Comparison of ENCODE assay signal across 31 cellular contexts in genomic region chr4:180798016-180798574, GRCh38.
DNase-seq lines count a peak whose midpoint lies in the region; ATAC-seq, FAIRE-seq and TF ChIP-seq lines count a peak whose summit lies in the region.
"Had no signal": no experiment of that assay in that cellular context is flagged by ENCODE, and none has a peak within 500 bp of the region (broad histone marks: within the 10 kb centered on the region; RNA-seq: fewer than 3 reads in every experiment).

No MANE protein-coding gene starts in this region.

- no peak for TF ChIP-seq RAD21 in H1 (IDR thresholded peaks at IDR 0.05 in 1 of 2, conservative IDR thresholded peaks at IDR 0.05 in 1 of 2; ENCODE audit: low read depth in 2 of 2, low read length in 2 of 2)

- H3K4me2 ChIP-seq in H9 (ENCODE audit: insufficient read depth, insufficient read length, low read length) (no peak overlapping the region), H1 (ENCODE audit: insufficient read depth in 1 of 2, low read depth in 2 of 2, low read length in 2 of 2) (0 out of 4 replicates have a peak overlapping the region, but pooled peaks of 1 of the 2 experiments have one; percentile 14), neuronal stem cell (ENCODE audit: insufficient read depth, low read length, poor library complexity, severe bottlenecking) (no peak overlapping the region)

- DNase-seq in H9, result peak; percentile 33
- peak; percentile 12 for DNase-seq in NCI-H69 (lab: John Stamatoyannopoulos, UW)
- DNase-seq in H1 (ENCODE audit: low read depth in 1 of 2, low spot score in 2 of 2), result no peak
- DNase-seq in neuronal stem cell (ENCODE audit: low spot score), result no peak
- no peak for DNase-seq in esophagus muscularis mucosa (ENCODE audit: extremely low spot score)
- no peak for DNase-seq in activated T-cell treated with anti-CD3 and anti-CD28 coated beads, Interleukin-2, amount 50 U/mL, for 4 hours
- no peak for DNase-seq in OCI-M1 (lab: John Stamatoyannopoulos, UW)
- DNase-seq: C1 segment of cervical spinal cord; Caco-2; CD4-positive, alpha-beta memory T cell; DMS 273 treated with DMSO at 0.1 percent for 48 hours; DMS79; EL; GDM1; HFFc6; KBM-7; NCI-H1048; NCI-H1694; NCI-H2029 treated with DMSO at 0.1 percent for 48 hours; NCI-H2171; NCI-H345; NCI-H510A treated with DMSO at 0.1 percent for 48 hours; NCI-H748 treated with DMSO at 0.1 percent for 48 hours; NK-92 treated with Interleukin-12 subunit alpha and Interleukin-12 subunit beta, amount 100 ng/mL, for 24 hours; Right ventricle myocardium superior; RPMI8226; T-helper 1 cell had no signal

- H2AK5ac ChIP-seq in H9 (ENCODE audit: insufficient read length, low read length) (no peak overlapping the region), H1 (ENCODE audit: low read depth, low read length) (no peak overlapping the region), neuronal stem cell (ENCODE audit: low read depth, low read length) (no peak overlapping the region)

- TF ChIP-seq EP300 in H1 (IDR thresholded peaks at IDR 0.05; ENCODE audit: borderline replicate concordance in 1 of 2, low read depth in 2 of 2, low read length in 2 of 2), result no peak
- no peak for TF ChIP-seq EP300 in esophagus muscularis mucosa (IDR thresholded peaks at IDR 0.05)

- H3K36me3 Mint-ChIP-seq in H9 (ENCODE audit: insufficient read depth in 1 of 3, low read depth in 3 of 3), result peaks cover 0 to 2% (median 0%) of the 10 kb centered on the region in 3 experiments; a peak in 2 of 7 replicates
- no peaks in the 10 kb centered on the region for H3K36me3 Mint-ChIP-seq in activated T-cell treated with anti-CD3 and anti-CD28 coated beads, Interleukin-2, amount 50 U/mL, for 4 hours (ENCODE audit: insufficient read depth)
- H3K36me3 Mint-ChIP-seq: CD4-positive, alpha-beta memory T cell had no signal

- no peak for TF ChIP-seq POLR2A in H1 (IDR thresholded peaks at IDR 0.05; ENCODE audit: control extremely low read depth in 1 of 2, low read depth in 2 of 2, low read length in 2 of 2)
- no peak for TF ChIP-seq POLR2A in esophagus muscularis mucosa (IDR thresholded peaks at IDR 0.05; ENCODE audit: low read depth)

- H2BK20ac ChIP-seq in H9 (ENCODE audit: low read depth, low read length, poor library complexity, severe bottlenecking) (no peak overlapping the region), H1 (ENCODE audit: low read length) (no peak overlapping the region)

- no peaks in the 10 kb centered on the region for H3K9me3 Mint-ChIP-seq in H9
- H3K9me3 Mint-ChIP-seq in activated T-cell treated with anti-CD3 and anti-CD28 coated beads, Interleukin-2, amount 50 U/mL, for 4 hours, result peaks cover 3% of the 10 kb centered on the region

- no peak overlapping the region for H2BK12ac ChIP-seq in H9 (ENCODE audit: insufficient read length, low read depth, low read length)
- H2BK12ac ChIP-seq in H1 (ENCODE audit: low read depth, low read length), result no peak overlapping the region
- H2BK12ac ChIP-seq in neuronal stem cell (ENCODE audit: low read length), result no peak overlapping the region

- no peak overlapping the region for H3T11ph ChIP-seq in H9 (ENCODE audit: low read length)

- H3K4me1 ChIP-seq in H9 (ENCODE audit: insufficient read depth, low read length), result peaks cover 11% of the 10 kb centered on the region; the same call in 1 of the 2 replicates
- H3K4me1 ChIP-seq in H1 (replicated peaks in 1 of 4; ENCODE audit: control insufficient read depth in 3 of 4, insufficient read depth in 4 of 4, low read length in 3 of 4), result peaks cover 0 to 12% (median 4%) of the 10 kb centered on the region in 4 experiments; a peak in 4 of 7 replicates
- peaks cover under 1 to 2% of the 10 kb centered on the region in 2 donors for H3K4me1 ChIP-seq in neuronal stem cell (ENCODE audit: control insufficient read depth in 2 of 2, insufficient read depth in 1 of 2, low read depth in 1 of 2, low read length in 2 of 2)
- H3K4me1 ChIP-seq in esophagus muscularis mucosa, result no peaks in the 10 kb centered on the region
- H3K4me1 ChIP-seq: Caco-2, SJSA1 had no signal

- no peak overlapping the region for H2AFZ ChIP-seq in H9 (ENCODE audit: low read length)
- peak overlapping the region; percentile 9; the same call in 1 of the 2 replicates for H2AFZ ChIP-seq in H1 (ENCODE audit: low read length)
- peak overlapping the region; percentile 9 for H2AFZ ChIP-seq in neuronal stem cell (ENCODE audit: low read length)

- H4K91ac ChIP-seq in H9 (ENCODE audit: insufficient read length, low read depth, low read length) (no peak overlapping the region), H1 (replicated peaks; ENCODE audit: insufficient read length, low read length) (no peak overlapping the region), neuronal stem cell (ENCODE audit: low read depth, low read length, poor library complexity) (no peak overlapping the region)

- no peak overlapping the region for H2BK5ac ChIP-seq in H9 (ENCODE audit: insufficient read length, low read length)
- no peak overlapping the region for H2BK5ac ChIP-seq in H1 (ENCODE audit: low read depth, low read length)
- H2BK5ac ChIP-seq in neuronal stem cell (ENCODE audit: low read length), result no peak overlapping the region

- no peak overlapping the region for H2BK15ac ChIP-seq in H9 (ENCODE audit: low read depth, low read length)
- H2BK15ac ChIP-seq in H1 (ENCODE audit: low read length), result no peak overlapping the region
- no peak overlapping the region for H2BK15ac ChIP-seq in neuronal stem cell (ENCODE audit: low read length)

- no peaks in the 10 kb centered on the region for H3K9me3 ChIP-seq in H9 (ENCODE audit: control insufficient read depth, low read depth, low read length)
- no peaks in the 10 kb centered on the region for H3K9me3 ChIP-seq in H1 (ENCODE audit: insufficient read depth in 2 of 2, low read depth in 1 of 2, low read length in 1 of 2)
- H3K9me3 ChIP-seq in neuronal stem cell (replicated peaks in 1 of 2; ENCODE audit: control insufficient read depth in 2 of 2, insufficient read depth in 1 of 2, low read depth in 1 of 2, low read length in 2 of 2), result no peaks in the 10 kb centered on the region
- no peaks in the 10 kb centered on the region for H3K9me3 ChIP-seq in esophagus muscularis mucosa
- H3K9me3 ChIP-seq: Caco-2, HAP-1, SJSA1 had no signal

- H3K27ac Mint-ChIP-seq in H9, result peak overlapping the region in 1 of 3 experiments; percentile 8; a peak in 3 of 7 replicates
- H3K27ac Mint-ChIP-seq: CD4-positive, alpha-beta memory T cell; HFFc6 had no signal

- H3K79me2 ChIP-seq in H9 (ENCODE audit: insufficient read depth, low read length) (no peaks in the 10 kb centered on the region), H1 (ENCODE audit: control insufficient read depth in 1 of 2, insufficient read depth in 2 of 2, low read length in 2 of 2) (no peaks in the 10 kb centered on the region)

- CTCF ChIA-PET in H1 (lab: Charles Lee; ENCODE audit: partially characterized antibody), result interaction anchor here (0.5 to 1.6 kb wide), 9 partner anchors 11 to 34 kb away, joined by 3 to 5 read pairs (median 3); no protein-coding TSS in a partner anchor

- H3K14ac ChIP-seq in H9 (ENCODE audit: insufficient read depth, low read length) (no peak overlapping the region), H1 (ENCODE audit: insufficient read length) (no peak overlapping the region), neuronal stem cell (ENCODE audit: low read length) (no peak overlapping the region)

- H3K4me3 ChIP-seq in H1 (ENCODE audit: extremely low read depth in 1 of 4, insufficient read depth in 2 of 4, low read depth in 3 of 4, low read length in 4 of 4), result no peak overlapping the region
- no peak overlapping the region for H3K4me3 ChIP-seq in neuronal stem cell (ENCODE audit: low read length in 2 of 2)
- H3K4me3 ChIP-seq in esophagus muscularis mucosa, result no peak overlapping the region
- H3K4me3 ChIP-seq: GM12878, HAP-1, SJSA1 had no signal

- H3K79me1 ChIP-seq in H9 (ENCODE audit: insufficient read depth, low read depth, low read length, poor library complexity, severe bottlenecking) (no peaks in the 10 kb centered on the region), H1 (ENCODE audit: low read depth, low read length) (no peaks in the 10 kb centered on the region), neuronal stem cell (ENCODE audit: low read depth, low read length) (no peaks in the 10 kb centered on the region)

- FAIRE-seq in H1 (lab: Jason Lieb, UNC), result no peak
- FAIRE-seq: GM12878, HTR-8/SVneo had no signal

- H3K4me3 Mint-ChIP-seq in H9, result no peak overlapping the region
- no peak overlapping the region for H3K4me3 Mint-ChIP-seq in activated T-cell treated with anti-CD3 and anti-CD28 coated beads, Interleukin-2, amount 50 U/mL, for 4 hours
- H3K4me3 Mint-ChIP-seq: CD4-positive, alpha-beta memory T cell; HFFc6 had no signal

- no peak overlapping the region for H4K8ac ChIP-seq in H9 (replicated peaks; ENCODE audit: insufficient read length, low read depth, low read length)
- no peak overlapping the region for H4K8ac ChIP-seq in H1 (ENCODE audit: extremely low read depth, insufficient read depth, low read length)
- no peak overlapping the region for H4K8ac ChIP-seq in neuronal stem cell (ENCODE audit: low read depth, low read length)

- H3K27ac ChIP-seq in H9 (ENCODE audit: insufficient read length, low read depth, low read length) (no peak overlapping the region), H1 (ENCODE audit: low read depth, low read length) (no peak overlapping the region), neuronal stem cell (replicated peaks; ENCODE audit: low read length) (no peak overlapping the region), esophagus muscularis mucosa (replicated peaks in 1 of 4) (no peak overlapping the region)
- H3K27ac ChIP-seq: SJSA1 had no signal

- H3K36me3 ChIP-seq in H1 (ENCODE audit: control insufficient read depth in 2 of 4, insufficient read depth in 4 of 4, low read length in 3 of 4) (no peaks in the 10 kb centered on the region), neuronal stem cell (replicated peaks in 1 of 2; ENCODE audit: control insufficient read depth in 2 of 2, insufficient read depth in 2 of 2, low read length in 2 of 2) (no peaks in the 10 kb centered on the region), esophagus muscularis mucosa (no peaks in the 10 kb centered on the region)
- H3K36me3 ChIP-seq: HAP-1, SJSA1 had no signal

- no peak overlapping the region for H4K5ac ChIP-seq in H9 (ENCODE audit: insufficient read length, low read depth, low read length)
- no peak overlapping the region for H4K5ac ChIP-seq in H1 (ENCODE audit: insufficient read length, low read depth, low read length)

- H3K18ac ChIP-seq in H9 (ENCODE audit: insufficient read length, low read depth, low read length) (no peak overlapping the region), H1 (ENCODE audit: extremely low read depth, low read length) (no peak overlapping the region), neuronal stem cell (ENCODE audit: low read length) (no peak overlapping the region)

- ATAC-seq in activated T-cell treated with anti-CD3 and anti-CD28 coated beads, Interleukin-2, amount 50 U/mL, for 4 hours, result no peak
- ATAC-seq: GM12878 had no signal

- H3K23ac ChIP-seq in H9 (ENCODE audit: insufficient read length, low read depth, low read length) (no peak overlapping the region), H1 (ENCODE audit: insufficient read length) (no peak overlapping the region), neuronal stem cell (ENCODE audit: low read depth, low read length, poor library complexity) (no peak overlapping the region)

- no peak overlapping the region for H3K4ac ChIP-seq in H9 (ENCODE audit: low read depth, low read length)
- H3K4ac ChIP-seq in H1 (replicated peaks; ENCODE audit: insufficient read length, low read depth, low read length), result no peak overlapping the region
- H3K4ac ChIP-seq in neuronal stem cell (ENCODE audit: low read length), result no peak overlapping the region

- POLR2A ChIA-PET in H1 (lab: Charles Lee; ENCODE audit: partially characterized antibody), result no interaction called here

- intact Hi-C loops in esophagus muscularis mucosa (cut with DNase I), result no loop called here

- TF ChIP-seq CTCF in H9 (conservative IDR thresholded peaks at IDR 0.05), result no peak
- TF ChIP-seq CTCF in H1 (IDR thresholded peaks at IDR 0.05; ENCODE audit: control extremely low read depth in 1 of 3, insufficient read depth in 1 of 3, low read depth in 1 of 3, low read length in 3 of 3), result no peak
- no peak for TF ChIP-seq CTCF in esophagus muscularis mucosa (IDR thresholded peaks at IDR 0.05)

- peaks cover 41 to 47% of the 10 kb centered on the region in 2 experiments for H3K4me1 Mint-ChIP-seq in H9
- no peaks in the 10 kb centered on the region for H3K4me1 Mint-ChIP-seq in activated T-cell treated with anti-CD3 and anti-CD28 coated beads, Interleukin-2, amount 50 U/mL, for 4 hours (ENCODE audit: low read depth)
- H3K4me1 Mint-ChIP-seq: CD4-positive, alpha-beta memory T cell had no signal

- no peaks in the 10 kb centered on the region for H4K20me1 ChIP-seq in H9 (ENCODE audit: control insufficient read depth, insufficient read depth, insufficient read length)
- no peaks in the 10 kb centered on the region for H4K20me1 ChIP-seq in H1 (replicated peaks in 1 of 2; ENCODE audit: control insufficient read depth in 1 of 2, insufficient read depth in 2 of 2, low read length in 2 of 2)

- H3K56ac ChIP-seq in H9 (ENCODE audit: insufficient read length, low read depth, low read length) (no peak overlapping the region), H1 (replicated peaks; ENCODE audit: insufficient read length, low read depth, low read length) (no peak overlapping the region)

- H3K27me3 Mint-ChIP-seq in H9 (ENCODE audit: low read depth), result no peaks in the 10 kb centered on the region
- H3K27me3 Mint-ChIP-seq in activated T-cell treated with anti-CD3 and anti-CD28 coated beads, Interleukin-2, amount 50 U/mL, for 4 hours (ENCODE audit: low read depth), result no peaks in the 10 kb centered on the region
- H3K27me3 Mint-ChIP-seq: CD4-positive, alpha-beta memory T cell had no signal

- H3K27me3 ChIP-seq in H9 (ENCODE audit: insufficient read depth, low read length), result no peaks in the 10 kb centered on the region
- H3K27me3 ChIP-seq in H1 (replicated peaks in 1 of 4; ENCODE audit: control insufficient read depth in 3 of 4, extremely low read depth in 1 of 4, insufficient read depth in 3 of 4, low read length in 3 of 4), result no peaks in the 10 kb centered on the region
- no peaks in the 10 kb centered on the region for H3K27me3 ChIP-seq in neuronal stem cell (ENCODE audit: control insufficient read depth in 3 of 3, insufficient read depth in 3 of 3, low read depth in 1 of 3, low read length in 3 of 3)
- H3K27me3 ChIP-seq in esophagus muscularis mucosa, result no peaks in the 10 kb centered on the region
- H3K27me3 ChIP-seq: SJSA1 had no signal

- no CpG with 5 or more reads among the region's 4 CpGs for WGBS in H9 (ENCODE audit: extremely low coverage, insufficient read length, low lambda C conversion rate)
- WGBS in H1 (ENCODE audit: extremely low coverage in 1 of 2, insufficient coverage in 1 of 2, insufficient read length in 1 of 2, insufficient replicate concordance in 2 of 2, low coverage in 1 of 2, low lambda C conversion rate in 2 of 2, missing lambda C conversion rate in 1 of 2), 2 experiments, result 64% methylated on average over 4 of the region's 4 CpGs; no CpG with 5 or more reads in 1 of the 2 experiments
- WGBS in neuronal stem cell (ENCODE audit: extremely low coverage in 2 of 2, insufficient read length in 2 of 2, insufficient replicate concordance in 1 of 2), 2 donors, result no CpG with 5 or more reads among the region's 4 CpGs
- 49% methylated on average over 4 of the region's 4 CpGs for WGBS in esophagus muscularis mucosa

- no peak overlapping the region for H2BK120ac ChIP-seq in H9 (ENCODE audit: low read depth, low read length, poor library complexity, severe bottlenecking)
- H2BK120ac ChIP-seq in H1 (replicated peaks; ENCODE audit: low read depth, low read length), result no peak overlapping the region
- H2BK120ac ChIP-seq in neuronal stem cell (ENCODE audit: low read depth, low read length), result no peak overlapping the region

- H3K9ac ChIP-seq in H9 (ENCODE audit: extremely low read depth, insufficient read length, low read length), result no peak overlapping the region
- H3K9ac ChIP-seq in H1 (replicated peaks in 1 of 4; ENCODE audit: extremely low read depth in 1 of 4, low read depth in 3 of 4, low read length in 3 of 4), result no peak overlapping the region
- no peak overlapping the region for H3K9ac ChIP-seq in neuronal stem cell (ENCODE audit: low read depth, low read length, poor library complexity)

- H3K23me2 ChIP-seq in H9 (ENCODE audit: insufficient read length, low read depth, low read length, poor library complexity, severe bottlenecking) (no peaks in the 10 kb centered on the region), H1 (ENCODE audit: low read depth, low read length) (no peaks in the 10 kb centered on the region)

Comparison
In these comparisons a context has a peak if more than half of its experiments do, and no peak if none do; other contexts are left out.
1. DNase-seq: peak in H9 (single experiment) and NCI-H69 (single experiment); none in H1 (0 of 2), neuronal stem cell (single experiment), esophagus muscularis mucosa (single experiment), activated T-cell treated with anti-CD3 and anti-CD28 coated beads, Interleukin-2, amount 50 U/mL, for 4 hours (single experiment) and OCI-M1 (single experiment).